Comparison of ENCODE assay signal across 8 cellular contexts in genomic region chr2:189440644-189440946, GRCh38. TPM values are rescaled to one million over a fixed set of nuclear protein-coding genes. Genes with fewer than 3 reads are reported as not detected.
A peak's percentile ranks its signal among the peaks of the same experiment; 100 is the strongest.
DNase-seq lines count a peak whose midpoint lies in the region; ATAC-seq and TF ChIP-seq lines count a peak whose summit lies in the region.

No MANE protein-coding gene starts in this region.

- no peaks in the 10 kb centered on the region for H3K27me3 Mint-ChIP-seq in T-cell

- H3K27ac Mint-ChIP-seq in T-cell, result peak overlapping the region; percentile 98 to 100

- CTCF ChIA-PET in T-cell (lab: Charles Lee), result interaction anchor here (0.6 to 1.0 kb wide), 4 partner anchors 136 to 1928 kb away, joined by 3 to 4 read pairs (median 3); no protein-coding TSS in a partner anchor

- TF ChIP-seq CTCF in cardiac muscle cell (IDR thresholded peaks at IDR 0.05; ENCODE audit: low read depth, low read length), result no peak

- DNase-seq in T-cell, result peak in 2 of 34 experiments; percentile 0 to 5
- no peak for DNase-seq in cardiac muscle cell (ENCODE audit: low read depth in 1 of 2, low spot score in 1 of 2)
- DNase-seq in skeletal muscle cell (ENCODE audit: low read depth), result no peak
- no peak for DNase-seq in hippocampal formation (lab: John Stamatoyannopoulos, UW)
- no peak for DNase-seq in DMS114 treated with DMSO at 0.1 percent for 48 hours (lab: John Stamatoyannopoulos, UW; ENCODE audit: unreplicated experiment)
- DNase-seq in KBM-7, result no peak

- H3K27ac ChIP-seq in cardiac muscle cell, result peak overlapping the region; percentile 89

- no peaks in the 10 kb centered on the region for H3K9me3 ChIP-seq in cardiac muscle cell (ENCODE audit: low read depth)

- no peaks in the 10 kb centered on the region for H3K36me3 Mint-ChIP-seq in T-cell

- peak overlapping the region in 1 of 3 donors; percentile 99 for H3K4me3 Mint-ChIP-seq in T-cell

- peaks cover 6 to 17% (median 15%) of the 10 kb centered on the region in 3 donors for H3K4me1 Mint-ChIP-seq in T-cell

- H3K4me1 ChIP-seq in cardiac muscle cell (ENCODE audit: low read depth), result no peaks in the 10 kb centered on the region

- no peaks in the 10 kb centered on the region for H3K9me3 Mint-ChIP-seq in T-cell

- POLR2A ChIA-PET in T-cell (lab: Charles Lee), result interaction anchor here (0.6 to 1.3 kb wide), 6 partner anchors 140 to 343 kb away, joined by 3 to 5 read pairs (median 4); partner anchors contain the start of genes SLC40A1 (in 2 of the 2), ORMDL1 (in 1 of the 2), OSGEPL1 (in 1 of the 2) and PMS1 (in 1 of the 2)

- in situ Hi-C loops in KBM-7 (cut with MboI; ENCODE audit: low pct_unique_long_range_greater_than_20kb, low sequenced_read_pairs), result no loop called here

- no peaks in the 10 kb centered on the region for H3K36me3 ChIP-seq in cardiac muscle cell

- ATAC-seq in GM18858 (IDR thresholded peaks at IDR 0.05; ENCODE audit: unreplicated experiment) (peak; percentile 17), HG02840 (IDR thresholded peaks at IDR 0.05; ENCODE audit: low FRiP score, unreplicated experiment) (peak; percentile 28), T-cell (replicated peaks in 1 of 4) (peak; percentile 11 to 25 (median 16))

- H3K4me3 ChIP-seq in cardiac muscle cell, result peak overlapping the region; percentile 69
- H3K4me3 ChIP-seq in skeletal muscle cell (ENCODE audit: low read depth, low read length), result peak overlapping the region; percentile 91

- no peaks in the 10 kb centered on the region for H3K27me3 ChIP-seq in cardiac muscle cell

RNA-seq across cellular contexts. Expression of gene WDR75, which starts 0.7 kb away (rescaled TPM):
- total RNA-seq in T-cell, result 10 to 100 TPM; 44.4 to 61.7 (median 49.7) TPM
- 14.0 and 23.4 TPM in 2 replicates for total RNA-seq in cardiac muscle cell
- polyA plus RNA-seq in cardiac muscle cell, result 22.3 and 38.8 TPM in 2 replicates
